In genomic region chr7:111561659-111561908, GRCh38 we compare ENCODE assay signal across 8 cellular contexts. TPM values are rescaled to one million over a fixed set of nuclear protein-coding genes. Genes with fewer than 3 reads are reported as not detected.
DNase-seq lines count a peak whose midpoint lies in the region; ATAC-seq and TF ChIP-seq lines count a peak whose summit lies in the region.

No MANE protein-coding gene starts in this region.

- intact Hi-C loops in activated naive CD4-positive, alpha-beta T cell treated with anti-CD3 and anti-CD28 coated beads for 36 hours (cut with micrococcal nuclease), result loop anchor here (2.0 to 10.0 kb wide), 4 partner anchors 463 to 1556 kb away; partner anchors contain the start of genes DOCK4, SMIM30 and ZNF277
- intact Hi-C loops in testis (cut with DNase I; ENCODE audit: low total_unique reads), result no loop called here

- peak overlapping the region; percentile 83 to 90 for H3K4me3 ChIP-seq in testis

- 3 to 8% methylated on average over 8 of the region's 8 CpGs for WGBS in testis, 2 donors

- H3K27ac ChIP-seq in testis, result peak overlapping the region; percentile 92 to 94

- H3K27me3 Mint-ChIP-seq in activated naive CD4-positive, alpha-beta T cell treated with anti-CD3 and anti-CD28 coated beads for 36 hours (ENCODE audit: low read depth), result no peaks in the 10 kb centered on the region
- H3K27me3 Mint-ChIP-seq in activated naive CD8-positive, alpha-beta T cell, result peaks cover 2% of the 10 kb centered on the region

- H3K36me3 Mint-ChIP-seq in activated naive CD4-positive, alpha-beta T cell treated with anti-CD3 and anti-CD28 coated beads for 36 hours (ENCODE audit: low read depth), result peaks cover 22% of the 10 kb centered on the region
- H3K36me3 Mint-ChIP-seq in activated naive CD8-positive, alpha-beta T cell, result peaks cover 24% of the 10 kb centered on the region

- CTCF ChIA-PET in activated naive CD4-positive, alpha-beta T cell treated with anti-CD3 and anti-CD28 coated beads for 36 hours (lab: Charles Lee), result interaction anchor here (1.0 kb wide), 1 partner anchor 469 kb away, joined by 3 read pairs; no protein-coding TSS in a partner anchor

- H3K4me1 Mint-ChIP-seq in activated naive CD4-positive, alpha-beta T cell treated with anti-CD3 and anti-CD28 coated beads for 36 hours (ENCODE audit: low read depth), result peaks cover 32% of the 10 kb centered on the region
- peaks cover 45% of the 10 kb centered on the region for H3K4me1 Mint-ChIP-seq in activated naive CD8-positive, alpha-beta T cell (ENCODE audit: low read depth)

- ATAC-seq in left lobe of liver (peak; percentile 5), HG03039 (IDR thresholded peaks at IDR 0.05; ENCODE audit: unreplicated experiment) (no peak)

- no peaks in the 10 kb centered on the region for H3K36me3 ChIP-seq in testis (ENCODE audit: low read depth, missing control alignments)

- TF ChIP-seq CTCF in testis (IDR thresholded peaks at IDR 0.05), result no peak

- H3K9me3 ChIP-seq in testis, result no peaks in the 10 kb centered on the region

- no peak for TF ChIP-seq POLR2A in testis (IDR thresholded peaks at IDR 0.05)

- H3K9me3 Mint-ChIP-seq in activated naive CD4-positive, alpha-beta T cell treated with anti-CD3 and anti-CD28 coated beads for 36 hours, result no peaks in the 10 kb centered on the region
- no peaks in the 10 kb centered on the region for H3K9me3 Mint-ChIP-seq in activated naive CD8-positive, alpha-beta T cell (ENCODE audit: low read depth)

- no peak for DNase-seq in activated naive CD4-positive, alpha-beta T cell treated with anti-CD3 and anti-CD28 coated beads for 36 hours
- no peak for DNase-seq in activated naive CD4-positive, alpha-beta T cell treated with Interleukin-2 at 50 U/mL for 16 hours
- no peak for DNase-seq in left lobe of liver (ENCODE audit: low spot score)
- peak; percentile 28 for DNase-seq in testis
- no peak for DNase-seq in GDM1 (lab: John Stamatoyannopoulos, UW)
- DNase-seq in NCI-H2171 (lab: John Stamatoyannopoulos, UW), result no peak

- peak overlapping the region; percentile 89 for H3K4me3 Mint-ChIP-seq in activated naive CD4-positive, alpha-beta T cell treated with anti-CD3 and anti-CD28 coated beads for 36 hours
- H3K4me3 Mint-ChIP-seq in activated naive CD8-positive, alpha-beta T cell, result peak overlapping the region; percentile 93

- peak overlapping the region; percentile 82 for H3K27ac Mint-ChIP-seq in activated naive CD4-positive, alpha-beta T cell treated with anti-CD3 and anti-CD28 coated beads for 36 hours
- H3K27ac Mint-ChIP-seq in activated naive CD8-positive, alpha-beta T cell, result peak overlapping the region; percentile 95

- no peaks in the 10 kb centered on the region for H3K27me3 ChIP-seq in testis

- H3K4me1 ChIP-seq in testis, result peaks cover 9% of the 10 kb centered on the region

RNA-seq across cellular contexts. Expression of gene IMMP2L, which starts 0.7 kb away (rescaled TPM):
- total RNA-seq in activated naive CD4-positive, alpha-beta T cell treated with anti-CD3 and anti-CD28 coated beads for 36 hours, result 10 to 100 TPM; 24.4 to 26.6 TPM
- total RNA-seq in left lobe of liver (13.8 TPM), testis (10 to 100 TPM; 10.7 to 12.4 TPM)
- 11.2 TPM for polyA plus RNA-seq in testis (ENCODE audit: insufficient read depth, low read depth, low replicate concordance)
